Comparison of ENCODE assay signal across 8 cellular contexts in genomic region chr11:124717786-124718634, GRCh38. TPM values are rescaled to one million over a fixed set of nuclear protein-coding genes. Genes with fewer than 3 reads are reported as not detected.
DNase-seq lines count a peak whose midpoint lies in the region; TF ChIP-seq lines count a peak whose summit lies in the region.

No MANE protein-coding gene starts in this region.

- H3K9me3 ChIP-seq in MG63 (no peaks in the 10 kb centered on the region), ascending aorta (no peaks in the 10 kb centered on the region), iPS-15b (ENCODE audit: control insufficient read depth, insufficient read depth, low read length) (no peaks in the 10 kb centered on the region), skeletal muscle satellite cell (replicated peaks; ENCODE audit: low read length) (no peaks in the 10 kb centered on the region)

- H3K4me1 Mint-ChIP-seq in activated CD4-positive, alpha-beta memory T cell treated with anti-CD3 and anti-CD28 coated beads for 36 hours (ENCODE audit: low read depth) = peaks cover 20% of the 10 kb centered on the region
- peaks cover 11% of the 10 kb centered on the region for H3K4me1 Mint-ChIP-seq in activated CD4-positive, alpha-beta memory T cell treated with anti-CD3 and anti-CD28 coated beads, Interleukin-2, amount 10 ng/mL, durations not matched to agents 7 days and 5 days

- peak overlapping the region; percentile 64 for H3K4me3 Mint-ChIP-seq in activated CD4-positive, alpha-beta memory T cell treated with anti-CD3 and anti-CD28 coated beads for 36 hours
- H3K4me3 Mint-ChIP-seq in activated CD4-positive, alpha-beta memory T cell treated with anti-CD3 and anti-CD28 coated beads, Interleukin-2, amount 10 ng/mL, durations not matched to agents 7 days and 5 days = no peak overlapping the region

- H3K27me3 ChIP-seq in MG63 (peaks cover 22% of the 10 kb centered on the region), ascending aorta (no peaks in the 10 kb centered on the region), iPS-15b (ENCODE audit: control insufficient read depth, insufficient read depth, low read length) (peaks cover 93% of the 10 kb centered on the region), skeletal muscle satellite cell (ENCODE audit: control insufficient read depth, insufficient read depth, low read length) (peaks cover 75% of the 10 kb centered on the region)

- peak overlapping the region; percentile 51 to 65 for H3K27ac ChIP-seq in ascending aorta

- H3K9ac ChIP-seq in iPS-15b (ENCODE audit: low read depth, low read length) = no peak overlapping the region
- H3K9ac ChIP-seq in skeletal muscle satellite cell (ENCODE audit: low read depth, low read length) = peak overlapping the region; percentile 31

- peak; percentile 33 for DNase-seq in activated CD4-positive, alpha-beta memory T cell treated with anti-CD3 and anti-CD28 coated beads for 36 hours
- no peak for DNase-seq in activated CD4-positive, alpha-beta memory T cell treated with anti-CD3 and anti-CD28 coated beads, Interleukin-2, amount 10 ng/mL, durations not matched to agents 7 days and 5 days
- DNase-seq in MG63 = peak; percentile 45
- no peak for DNase-seq in ascending aorta (ENCODE audit: low spot score in 2 of 2)
- DNase-seq in hippocampal formation (lab: John Stamatoyannopoulos, UW) = no peak
- DNase-seq in NK-92 (lab: John Stamatoyannopoulos, UW; ENCODE audit: unreplicated experiment) = no peak

- no peaks in the 10 kb centered on the region for H3K9me3 Mint-ChIP-seq in activated CD4-positive, alpha-beta memory T cell treated with anti-CD3 and anti-CD28 coated beads for 36 hours
- no peaks in the 10 kb centered on the region for H3K9me3 Mint-ChIP-seq in activated CD4-positive, alpha-beta memory T cell treated with anti-CD3 and anti-CD28 coated beads, Interleukin-2, amount 10 ng/mL, durations not matched to agents 7 days and 5 days

- intact Hi-C loops in activated CD4-positive, alpha-beta memory T cell treated with anti-CD3 and anti-CD28 coated beads for 36 hours (cut with micrococcal nuclease) = no loop called here
- intact Hi-C loops in ascending aorta (cut with DNase I) = loop anchor here (2.0 to 5.0 kb wide), 2 partner anchors 19 to 41 kb away; no protein-coding TSS in a partner anchor

- POLR2A ChIA-PET in activated CD4-positive, alpha-beta memory T cell treated with anti-CD3 and anti-CD28 coated beads for 36 hours (lab: Charles Lee) = no interaction called here
- POLR2A ChIA-PET in activated CD4-positive, alpha-beta memory T cell treated with anti-CD3 and anti-CD28 coated beads, Interleukin-2, amount 10 ng/mL, durations not matched to agents 7 days and 5 days (lab: Charles Lee) = no interaction called here

- H3K36me3 ChIP-seq in MG63 (no peaks in the 10 kb centered on the region), ascending aorta (no peaks in the 10 kb centered on the region), iPS-15b (ENCODE audit: control insufficient read depth, insufficient read depth, low read length) (no peaks in the 10 kb centered on the region), skeletal muscle satellite cell (ENCODE audit: insufficient read depth, low read length) (no peaks in the 10 kb centered on the region)

- no peak for TF ChIP-seq CTCF in ascending aorta (IDR thresholded peaks at IDR 0.05)

- no peak overlapping the region for H3K27ac Mint-ChIP-seq in activated CD4-positive, alpha-beta memory T cell treated with anti-CD3 and anti-CD28 coated beads for 36 hours
- H3K27ac Mint-ChIP-seq in activated CD4-positive, alpha-beta memory T cell treated with anti-CD3 and anti-CD28 coated beads, Interleukin-2, amount 10 ng/mL, durations not matched to agents 7 days and 5 days = no peak overlapping the region

- H3K36me3 Mint-ChIP-seq in activated CD4-positive, alpha-beta memory T cell treated with anti-CD3 and anti-CD28 coated beads for 36 hours = no peaks in the 10 kb centered on the region
- no peaks in the 10 kb centered on the region for H3K36me3 Mint-ChIP-seq in activated CD4-positive, alpha-beta memory T cell treated with anti-CD3 and anti-CD28 coated beads, Interleukin-2, amount 10 ng/mL, durations not matched to agents 7 days and 5 days (ENCODE audit: low read depth)

- peaks cover 32% of the 10 kb centered on the region for H3K27me3 Mint-ChIP-seq in activated CD4-positive, alpha-beta memory T cell treated with anti-CD3 and anti-CD28 coated beads for 36 hours
- peaks cover 63% of the 10 kb centered on the region for H3K27me3 Mint-ChIP-seq in activated CD4-positive, alpha-beta memory T cell treated with anti-CD3 and anti-CD28 coated beads, Interleukin-2, amount 10 ng/mL, durations not matched to agents 7 days and 5 days

- peaks cover 0 to 8% of the 10 kb centered on the region in 2 donors for H3K4me1 ChIP-seq in ascending aorta
- peaks cover 7% of the 10 kb centered on the region for H3K4me1 ChIP-seq in iPS-15b (ENCODE audit: control insufficient read depth, insufficient read depth, low read length)
- H3K4me1 ChIP-seq in skeletal muscle satellite cell (ENCODE audit: control insufficient read depth, insufficient read depth, low read length) = peaks cover 10% of the 10 kb centered on the region

- CTCF ChIA-PET in activated CD4-positive, alpha-beta memory T cell treated with anti-CD3 and anti-CD28 coated beads for 36 hours (lab: Charles Lee) = interaction anchor here (0.8 to 1.9 kb wide), 3 partner anchors 35 to 48 kb away, joined by 3 to 10 read pairs (median 5); partner anchors contain the start of gene VSIG2
- CTCF ChIA-PET in activated CD4-positive, alpha-beta memory T cell treated with anti-CD3 and anti-CD28 coated beads, Interleukin-2, amount 10 ng/mL, durations not matched to agents 7 days and 5 days (lab: Charles Lee) = interaction anchor here (0.6 to 1.9 kb wide), 3 partner anchors 49 to 148 kb away, joined by 3 to 5 read pairs (median 3); no protein-coding TSS in a partner anchor

- H3K4me3 ChIP-seq in MG63 (peak overlapping the region; percentile 19; the same call in 1 of the 2 replicates), ascending aorta (peak overlapping the region; percentile 48 to 64), iPS-15b (ENCODE audit: low read depth, low read length) (peak overlapping the region; percentile 49), skeletal muscle satellite cell (ENCODE audit: low read length) (peak overlapping the region; percentile 71)

- H3K4me2 ChIP-seq in skeletal muscle satellite cell (ENCODE audit: low read length) = peak overlapping the region; percentile 90

RNA-seq across cellular contexts. Expression of gene NRGN, which starts 21.7 kb away (rescaled TPM):
- 10 to 100 TPM; 15.3 to 17.0 TPM for total RNA-seq in activated CD4-positive, alpha-beta memory T cell treated with anti-CD3 and anti-CD28 coated beads for 36 hours
- total RNA-seq in activated CD4-positive, alpha-beta memory T cell treated with anti-CD3 and anti-CD28 coated beads, Interleukin-2, amount 10 ng/mL, durations not matched to agents 7 days and 5 days = 1 to 10 TPM; 7.3 to 8.4 TPM
- 0.23 TPM in 1 of 2 replicates, not detected in the other for total RNA-seq in MG63 (2014; rRNA removed; shearing (Covaris generic); ENCODE audit: low replicate concordance)
- total RNA-seq in ascending aorta = 5.3 TPM
- 0.25 and 0.87 TPM in 2 replicates for total RNA-seq in skeletal muscle satellite cell (2012; rRNA removed)

RNA-seq across cellular contexts. Expression of gene VSIG2, which starts 34.0 kb away (rescaled TPM):
- total RNA-seq in activated CD4-positive, alpha-beta memory T cell treated with anti-CD3 and anti-CD28 coated beads for 36 hours = under 1 TPM; 0.31 to 0.34 TPM
- total RNA-seq in activated CD4-positive, alpha-beta memory T cell treated with anti-CD3 and anti-CD28 coated beads, Interleukin-2, amount 10 ng/mL, durations not matched to agents 7 days and 5 days = under 1 TPM; 0.38 to 0.55 TPM
- total RNA-seq in MG63 (2014; rRNA removed; shearing (Covaris generic); ENCODE audit: low replicate concordance) = not detected in 2 replicates
- not detected for total RNA-seq in ascending aorta
- total RNA-seq in skeletal muscle satellite cell (2012; rRNA removed) = not detected in 2 replicates

RNA-seq across cellular contexts. Expression of gene ESAM, which starts 44.1 kb away (rescaled TPM):
- under 1 TPM; 0.64 to 0.75 TPM for total RNA-seq in activated CD4-positive, alpha-beta memory T cell treated with anti-CD3 and anti-CD28 coated beads for 36 hours
- 1 to 10 TPM; 1.0 to 1.6 TPM for total RNA-seq in activated CD4-positive, alpha-beta memory T cell treated with anti-CD3 and anti-CD28 coated beads, Interleukin-2, amount 10 ng/mL, durations not matched to agents 7 days and 5 days
- not detected in 2 replicates for total RNA-seq in MG63 (2014; rRNA removed; shearing (Covaris generic); ENCODE audit: low replicate concordance)
- 257 TPM for total RNA-seq in ascending aorta
- 0.25 TPM in 1 of 2 replicates, not detected in the other for total RNA-seq in skeletal muscle satellite cell (2012; rRNA removed)

RNA-seq across cellular contexts. Expression of gene SPA17, which starts 44.3 kb away (rescaled TPM):
- total RNA-seq in activated CD4-positive, alpha-beta memory T cell treated with anti-CD3 and anti-CD28 coated beads for 36 hours = 1 to 10 TPM; 5.0 to 6.7 TPM
- total RNA-seq in activated CD4-positive, alpha-beta memory T cell treated with anti-CD3 and anti-CD28 coated beads, Interleukin-2, amount 10 ng/mL, durations not matched to agents 7 days and 5 days = 1 to 10 TPM; 3.4 to 3.8 TPM
- 19.0 and 32.4 TPM in 2 replicates for total RNA-seq in MG63 (2014; rRNA removed; shearing (Covaris generic); ENCODE audit: low replicate concordance)
- total RNA-seq in ascending aorta = not detected
- 11.8 and 17.0 TPM in 2 replicates for total RNA-seq in skeletal muscle satellite cell (2012; rRNA removed)

RNA-seq across cellular contexts. Expression of gene SIAE, which starts 44.5 kb away (rescaled TPM):
- total RNA-seq in activated CD4-positive, alpha-beta memory T cell treated with anti-CD3 and anti-CD28 coated beads for 36 hours = 10 to 100 TPM; 11.8 to 12.1 TPM
- 1 to 10 TPM; 5.1 to 8.2 TPM for total RNA-seq in activated CD4-positive, alpha-beta memory T cell treated with anti-CD3 and anti-CD28 coated beads, Interleukin-2, amount 10 ng/mL, durations not matched to agents 7 days and 5 days
- 2.8 and 4.6 TPM in 2 replicates for total RNA-seq in MG63 (2014; rRNA removed; shearing (Covaris generic); ENCODE audit: low replicate concordance)
- total RNA-seq in ascending aorta = 4.8 TPM
- total RNA-seq in skeletal muscle satellite cell (2012; rRNA removed) = 7.6 and 8.4 TPM in 2 replicates

Comparison
In these comparisons a context has a peak if more than half of its experiments do, and no peak if none do; other contexts are left out.
1. DNase-seq: peak in activated CD4-positive, alpha-beta memory T cell treated with anti-CD3 and anti-CD28 coated beads for 36 hours (single experiment) and MG63 (single experiment); none in activated CD4-positive, alpha-beta memory T cell treated with anti-CD3 and anti-CD28 coated beads, Interleukin-2, amount 10 ng/mL, durations not matched to agents 7 days and 5 days (single experiment), ascending aorta (0 of 2), hippocampal formation (0 of 2) and NK-92 (single experiment).
2. H3K4me3 ChIP-seq: peak in every context shown above with its lines; median percentile 71 in skeletal muscle satellite cell; 56 in ascending aorta; 49 in iPS-15b; 19 in MG63.
3. RNA of gene ESAM, which starts 44.1 kb away (total RNA-seq): 257 TPM in ascending aorta (single experiment); 1.0 to 1.6 TPM in activated CD4-positive, alpha-beta memory T cell treated with anti-CD3 and anti-CD28 coated beads, Interleukin-2, amount 10 ng/mL, durations not matched to agents 7 days and 5 days, 0.64 to 0.75 TPM in activated CD4-positive, alpha-beta memory T cell treated with anti-CD3 and anti-CD28 coated beads for 36 hours and not detected in MG63; every median in the first group is over 10 times any median in the second.